In genomic region chr11:119728226-119728626, GRCh38 we compare ENCODE assay signal across 8 cellular contexts. TPM values are rescaled to one million over a fixed set of nuclear protein-coding genes. Genes with fewer than 3 reads are reported as not detected.
DNase-seq lines count a peak whose midpoint lies in the region; ATAC-seq and TF ChIP-seq lines count a peak whose summit lies in the region.

No MANE protein-coding gene starts in this region.

- no peak for ATAC-seq in activated CD4-positive, CD25-positive, alpha-beta regulatory T cell treated with anti-CD3 and anti-CD28 coated beads, Interleukin-2, amount 50 U/mL, for 24 hours
- ATAC-seq in HG03469 (IDR thresholded peaks at IDR 0.05; ENCODE audit: unreplicated experiment), result no peak
- ATAC-seq in GM21723 (IDR thresholded peaks at IDR 0.05; ENCODE audit: unreplicated experiment), result no peak

- peak overlapping the region; percentile 62 for H3K4me3 ChIP-seq in SJSA1
- H3K4me3 ChIP-seq in epithelial cell of proximal tubule (ENCODE audit: low read depth, low read length), result peak overlapping the region; percentile 76
- H3K4me3 ChIP-seq in parathyroid adenoma (ENCODE audit: low read depth, low read length), result peak overlapping the region; percentile 48

- H3K9me3 ChIP-seq in SJSA1 (replicated peaks) (no peaks in the 10 kb centered on the region), parathyroid adenoma (ENCODE audit: control insufficient read depth, low read length) (no peaks in the 10 kb centered on the region)

- H3K27ac ChIP-seq in SJSA1, result no peak overlapping the region
- no peak overlapping the region for H3K27ac ChIP-seq in parathyroid adenoma

- H3K36me3 ChIP-seq in SJSA1 (no peaks in the 10 kb centered on the region), parathyroid adenoma (ENCODE audit: control insufficient read depth, insufficient read depth, low read length) (no peaks in the 10 kb centered on the region)

- H3K27me3 ChIP-seq in SJSA1 (replicated peaks) (no peaks in the 10 kb centered on the region), parathyroid adenoma (ENCODE audit: control insufficient read depth, insufficient read depth, low read length) (no peaks in the 10 kb centered on the region)

- no peak overlapping the region for H3K9ac ChIP-seq in parathyroid adenoma

- TF ChIP-seq CTCF in epithelial cell of proximal tubule (conservative IDR thresholded peaks at IDR 0.05; ENCODE audit: low read depth, low read length), result no peak
- no peak for TF ChIP-seq CTCF in parathyroid adenoma (IDR thresholded peaks at IDR 0.05)

- peak overlapping the region; percentile 74 for H3K4me2 ChIP-seq in parathyroid adenoma (ENCODE audit: low read length)

- peak overlapping the region; percentile 66 for H2AFZ ChIP-seq in parathyroid adenoma

- DNase-seq in activated T-cell treated with anti-CD3 and anti-CD28 coated beads, Interleukin-2, amount 50 U/mL, for 1 hour, result peak; percentile 28
- DNase-seq in activated T-cell treated with anti-CD3 and anti-CD28 coated beads for 4 hours (no peak), SJSA1 (ENCODE audit: low read depth in 1 of 2, low spot score in 2 of 2) (peak in 1 of 2 experiments; percentile 2), epithelial cell of proximal tubule (ENCODE audit: low read depth) (no peak)

- H3K79me2 ChIP-seq in parathyroid adenoma, result no peaks in the 10 kb centered on the region

- H3K4me1 ChIP-seq in SJSA1 (replicated peaks), result peaks cover 10% of the 10 kb centered on the region
- peaks cover 4% of the 10 kb centered on the region for H3K4me1 ChIP-seq in parathyroid adenoma

RNA-seq across cellular contexts. Expression of gene NECTIN1, which starts 0.8 kb away (rescaled TPM):
- 1.3 and 2.3 TPM in 2 replicates for total RNA-seq in SJSA1 (2014; rRNA removed; shearing (Covaris generic))
- 4.7 and 6.6 TPM in 2 replicates for total RNA-seq in epithelial cell of proximal tubule
